In genomic region chr9:4755026-4755609, GRCh38 we compare ENCODE assay signal across 1 cellular context.
TF ChIP-seq lines count a peak whose summit lies in the region.

No MANE protein-coding gene starts in this region.

TF ChIP-seq in WTC11, 78 proteins besides CTCF, POLR2A, EP300 and RAD21 (continued from another document):
- no peak for TF ChIP-seq FOXP4 (CRISPR knock-in tag; IDR thresholded peaks at IDR 0.05)
- no peak for TF ChIP-seq E2F1 (CRISPR knock-in tag; IDR thresholded peaks at IDR 0.05)
- no peak for TF ChIP-seq CBFB (CRISPR knock-in tag; IDR thresholded peaks at IDR 0.05; ENCODE audit: low read depth)
- TF ChIP-seq AR (CRISPR knock-in tag; IDR thresholded peaks at IDR 0.05): no peak
